Comparison of ENCODE assay signal across 1 cellular context in the genomic region with DNA sequence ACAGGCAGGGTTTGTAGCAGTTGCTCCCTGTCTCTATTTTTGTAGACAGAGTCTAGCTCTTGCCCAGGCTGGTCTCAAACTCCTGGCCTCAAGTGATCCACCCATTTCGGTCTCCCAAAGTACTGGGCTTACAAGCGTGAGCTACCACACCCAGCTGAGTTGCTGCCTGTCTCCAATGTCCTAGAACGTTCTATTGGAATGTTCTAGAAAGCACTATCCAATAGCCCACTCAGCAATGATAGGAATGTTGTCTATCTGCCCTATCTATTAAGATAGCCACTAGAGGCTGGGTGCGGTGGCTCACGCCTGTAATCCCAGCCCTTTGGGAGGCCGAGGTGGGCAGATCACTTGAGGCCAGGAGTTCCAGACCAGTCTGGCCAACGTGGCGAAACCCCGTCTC.
TF ChIP-seq lines count a peak whose summit lies in the region.

No MANE protein-coding gene starts in this region.

TF ChIP-seq in WTC11, 78 proteins besides CTCF, POLR2A, EP300 and RAD21:
- 0 out of 2 replicates have a peak, but pooled peaks have one; percentile 26 for TF ChIP-seq CREM (CRISPR knock-in tag; IDR thresholded peaks at IDR 0.05)
